In genomic region chr5:121780406-121780805, GRCh38 we compare ENCODE assay signal across 4 cellular contexts.
A peak's percentile ranks its signal among the peaks of the same experiment; 100 is the strongest.
TF ChIP-seq lines count a peak whose summit lies in the region.

No MANE protein-coding gene starts in this region.

TF ChIP-seq in HepG2, 621 proteins besides CTCF, POLR2A, EP300 and RAD21:
- TF ChIP-seq MAFF (IDR thresholded peaks at IDR 0.05; ENCODE audit: low read depth, low read length) (peak; percentile 64; the same call in 1 of the 2 replicates), PHF8 (CRISPR knock-in tag; IDR thresholded peaks at IDR 0.05) (no peak), MED13 (CRISPR knock-in tag; IDR thresholded peaks at IDR 0.05) (no peak), DBP (CRISPR knock-in tag; IDR thresholded peaks at IDR 0.05; ENCODE audit: not compliant biosample characterization) (no peak), MAFK (conservative IDR thresholded peaks at IDR 0.05 in 1 of 2, IDR thresholded peaks at IDR 0.05 in 1 of 2; ENCODE audit: low read length in 2 of 2) (peak in 1 of 2 experiments; percentile 71; a peak in 3 of 4 replicates)

TF ChIP-seq in A549, 52 proteins besides CTCF, POLR2A, EP300 and RAD21:
- peak; percentile 29 for TF ChIP-seq MAFK (IDR thresholded peaks at IDR 0.05; ENCODE audit: partially characterized antibody)
- no peak for TF ChIP-seq HES2 (IDR thresholded peaks at IDR 0.05)

TF ChIP-seq in IMR-90, 13 proteins besides CTCF, POLR2A, EP300 and RAD21:
- TF ChIP-seq MAFK (IDR thresholded peaks at IDR 0.05; ENCODE audit: low read depth, low read length) = peak; percentile 52
- no peak for TF ChIP-seq CEBPB (IDR thresholded peaks at IDR 0.05; ENCODE audit: low read depth, low read length)
- no peak for TF ChIP-seq MAZ (IDR thresholded peaks at IDR 0.05; ENCODE audit: borderline replicate concordance, low read depth, low read length)
TF ChIP-seq in IMR-90: peak in this region for 1.

TF ChIP-seq in K562, 482 proteins besides CTCF, POLR2A, EP300 and RAD21:
- TF ChIP-seq CREB1 (IDR thresholded peaks at IDR 0.05) (no peak), CREB1 (CRISPR knock-in tag; IDR thresholded peaks at IDR 0.05) (no peak), SMARCC2 (IDR thresholded peaks at IDR 0.05; ENCODE audit: low read depth) (no peak), POLR2G (IDR thresholded peaks at IDR 0.05; ENCODE audit: low read depth, low read length) (no peak), MAFG (tag; conservative IDR thresholded peaks at IDR 0.05) (peak; percentile 41; the same call in 1 of the 2 replicates), ZNF707 (CRISPR knock-in tag; conservative IDR thresholded peaks at IDR 0.05) (no peak), E2F6 (IDR thresholded peaks at IDR 0.05; ENCODE audit: borderline replicate concordance in 1 of 2, extremely low read depth in 1 of 2, insufficient read depth in 1 of 2, insufficient read length in 1 of 2, low read depth in 1 of 2, low read length in 1 of 2, poor library complexity in 1 of 2, severe bottlenecking in 1 of 2) (no peak), ZNF316 (IDR thresholded peaks at IDR 0.05) (peak; percentile 79), ZNF224 (CRISPR knock-in tag; IDR thresholded peaks at IDR 0.05) (no peak), C11orf30 (IDR thresholded peaks at IDR 0.05; ENCODE audit: low read depth) (peak; percentile 61), HNRNPL (IDR thresholded peaks at IDR 0.05; ENCODE audit: low read depth, low read length) (no peak), AFF4 (CRISPR knock-in tag; IDR thresholded peaks at IDR 0.05) (no peak)
